26 cellular contexts compared by ENCODE assay signal in genomic region chr13:112001571-112001970, GRCh38.
"Had no signal": no experiment of that assay in that cellular context is flagged by ENCODE, and none has a peak within 500 bp of the region (broad histone marks: within the 10 kb centered on the region; RNA-seq: fewer than 3 reads in every experiment).

No MANE protein-coding gene starts in this region.

- H3K4me2 ChIP-seq: hepatocyte had no signal

- DNase-seq: activated B cell treated with CpG ODN at 0.5 μM for 24 hours; activated CD4-positive, alpha-beta T cell treated with anti-CD3 and anti-CD28 coated beads for 48 hours; activated CD4-positive, alpha-beta T cell treated with anti-CD3 and anti-CD28 coated beads, Interleukin-2, amount 50 U/mL, for 1 hour; activated CD4-positive, alpha-beta T cell treated with anti-CD3 and anti-CD28 coated beads, Interleukin-2, amount 50 U/mL, for 48 hours; activated CD8-positive, alpha-beta memory T cell treated with anti-CD3 and anti-CD28 coated beads for 24 hours; activated CD8-positive, alpha-beta T cell treated with anti-CD3 and anti-CD28 coated beads for 36 hours; activated effector memory CD4-positive, alpha-beta T cell treated with Interleukin-2 at 50 U/mL for 16 hours; activated gamma-delta T cell treated with Interleukin-2 at 50 U/mL for 16 hours; activated naive CD4-positive, alpha-beta T cell treated with anti-CD3 and anti-CD28 coated beads, Interleukin-2, amount 50 U/mL, for 16 hours; activated naive CD4-positive, alpha-beta T cell treated with Interleukin-2 at 50 U/mL for 16 hours; activated T-cell treated with anti-CD3 and anti-CD28 coated beads, Interleukin-2, amount 50 U/mL, for 4 hours; amniotic stem cell; anterior cingulate cortex; brain microvascular endothelial cell; dorsolateral prefrontal cortex; effector memory CD4-positive, alpha-beta T cell; endodermal cell; foreskin fibroblast; gastrocnemius medialis; heart right ventricle; T1000; WERI-Rb-1 had no signal

- H3K27ac ChIP-seq: brain microvascular endothelial cell, coronary artery, dorsolateral prefrontal cortex, gastrocnemius medialis, heart right ventricle, hepatocyte, WERI-Rb-1 had no signal

- H3K79me2 ChIP-seq: hepatocyte had no signal

- H3K27me3 ChIP-seq: brain microvascular endothelial cell had no signal

- H3K4me3 ChIP-seq: coronary artery, dorsolateral prefrontal cortex, gastrocnemius medialis, heart right ventricle, hepatocyte had no signal

- H3K4me1 ChIP-seq: gastrocnemius medialis, heart right ventricle had no signal

- H2AFZ ChIP-seq: hepatocyte had no signal

- FAIRE-seq: astrocyte, bronchial epithelial cell had no signal

- H3K9me3 ChIP-seq: gastrocnemius medialis had no signal

- H3K36me3 ChIP-seq: brain microvascular endothelial cell, gastrocnemius medialis, heart right ventricle, WERI-Rb-1 had no signal
